8 cellular contexts compared by ENCODE assay signal in genomic region chr7:129952653-129953560, GRCh38. TPM values are rescaled to one million over a fixed set of nuclear protein-coding genes. Genes with fewer than 3 reads are reported as not detected.
DNase-seq lines count a peak whose midpoint lies in the region; ATAC-seq and TF ChIP-seq lines count a peak whose summit lies in the region.

TSS of gene UBE2H (minus strand) at chr7:129952960. CDS start at chr7:129952555, 405 bp downstream.

- peak within 1 kb of the TSS; percentile 98 for H3K9ac ChIP-seq in trophoblast cell (ENCODE audit: low read length)

- TF ChIP-seq CTCF in cardiac muscle cell (IDR thresholded peaks at IDR 0.05; ENCODE audit: low read depth, low read length) (no peak), tibial nerve (IDR thresholded peaks at IDR 0.05) (peak in 2 of 5 experiments; percentile 41 to 43)

- H3K4me1 ChIP-seq in cardiac muscle cell (ENCODE audit: low read depth), result peaks cover 5% of the 10 kb centered on the region
- peaks cover 4 to 8% of the 10 kb centered on the region in 2 experiments for H3K4me1 ChIP-seq in trophoblast cell (ENCODE audit: control insufficient read depth in 1 of 2, insufficient read depth in 2 of 2, low read length in 2 of 2)
- H3K4me1 ChIP-seq in tibial nerve, result peaks cover 0 to 25% (median 21%) of the 10 kb centered on the region in 4 donors

- H2BK12ac ChIP-seq in trophoblast cell (ENCODE audit: low read length), result no peak within 1 kb of the TSS

- peak within 1 kb of the TSS; percentile 90 for H2BK5ac ChIP-seq in trophoblast cell (ENCODE audit: low read depth, low read length, poor library complexity)

- TF ChIP-seq EP300 in tibial nerve (IDR thresholded peaks at IDR 0.05), result peak; percentile 55 to 99

- peak within 1 kb of the TSS; percentile 87 for H2AFZ ChIP-seq in trophoblast cell (ENCODE audit: insufficient read depth, low read length, poor library complexity)

- H3K27me3 ChIP-seq in cardiac muscle cell (no peaks in the 10 kb centered on the region), trophoblast cell (ENCODE audit: insufficient read depth, low read length) (no peaks in the 10 kb centered on the region), tibial nerve (no peaks in the 10 kb centered on the region)

- DNase-seq in NCI-H1417 treated with DMSO at 0.1 percent for 48 hours (lab: John Stamatoyannopoulos, UW), result peak; percentile 73
- DNase-seq in T follicular helper cell (ENCODE audit: low read depth), result peak; percentile 90
- DNase-seq in activated naive CD8-positive, alpha-beta T cell treated with anti-CD3 and anti-CD28 coated beads, Interleukin-2, amount 50 U/mL, for 24 hours, result peak; percentile 95
- peak; percentile 91 to 95 for DNase-seq in cardiac muscle cell (ENCODE audit: low read depth in 1 of 2, low spot score in 1 of 2)
- peak; percentile 89 to 97 for DNase-seq in trophoblast cell
- DNase-seq in tibial nerve (ENCODE audit: low spot score in 2 of 2), result peak; percentile 91 to 94

- H3K4me3 ChIP-seq in GM08714 (ENCODE audit: low read length) (peak within 1 kb of the TSS; percentile 95), cardiac muscle cell (peak within 1 kb of the TSS; percentile 84), trophoblast cell (ENCODE audit: low read depth, low read length) (peak within 1 kb of the TSS; percentile 90), tibial nerve (peak within 1 kb of the TSS; percentile 67 to 95 (median 94))

- no peak within 1 kb of the TSS for H3K4me3 Mint-ChIP-seq in activated naive CD8-positive, alpha-beta T cell treated with anti-CD3 and anti-CD28 coated beads, Interleukin-2, amount 50 U/mL, for 24 hours

- no peaks in the 10 kb centered on the region for H3K9me3 Mint-ChIP-seq in activated naive CD8-positive, alpha-beta T cell treated with anti-CD3 and anti-CD28 coated beads, Interleukin-2, amount 50 U/mL, for 24 hours

- peak within 1 kb of the TSS; percentile 93 for H3K4ac ChIP-seq in trophoblast cell (ENCODE audit: low read depth, low read length)

- H3K36me3 ChIP-seq in cardiac muscle cell, result no peaks in the 10 kb centered on the region
- peaks cover 0 to 2% of the 10 kb centered on the region in 2 experiments for H3K36me3 ChIP-seq in trophoblast cell (ENCODE audit: control insufficient read depth in 1 of 2, insufficient read depth in 2 of 2, low read length in 2 of 2)
- H3K36me3 ChIP-seq in tibial nerve, result no peaks in the 10 kb centered on the region

- peak within 1 kb of the TSS; percentile 96 for H2AK5ac ChIP-seq in trophoblast cell (ENCODE audit: low read length)

- H2BK120ac ChIP-seq in trophoblast cell (ENCODE audit: insufficient read depth, low read length, poor library complexity), result peak within 1 kb of the TSS; percentile 62

- H3K27ac ChIP-seq in cardiac muscle cell (peak within 1 kb of the TSS; percentile 94), trophoblast cell (ENCODE audit: low read depth, low read length) (peak within 1 kb of the TSS; percentile 86), tibial nerve (peak within 1 kb of the TSS; percentile 94 to 99 (median 98))

- H3K14ac ChIP-seq in trophoblast cell (ENCODE audit: low read length), result peak within 1 kb of the TSS; percentile 84

- TF ChIP-seq POLR2A in tibial nerve (IDR thresholded peaks at IDR 0.05), result peak; percentile 95 to 99

- peak within 1 kb of the TSS; percentile 82 for H4K8ac ChIP-seq in trophoblast cell (ENCODE audit: low read depth, low read length)

- H3K36me3 Mint-ChIP-seq in activated naive CD8-positive, alpha-beta T cell treated with anti-CD3 and anti-CD28 coated beads, Interleukin-2, amount 50 U/mL, for 24 hours (ENCODE audit: low read depth), result no peaks in the 10 kb centered on the region

- no CpG with 5 or more reads among the region's 58 CpGs for WGBS in trophoblast cell (ENCODE audit: extremely low coverage, insufficient coverage, insufficient read length)
- WGBS in tibial nerve, 2 donors, result 14 to 17% methylated on average over 24 to 25 of the region's 58 CpGs

- peaks cover 24% of the 10 kb centered on the region for H3K79me1 ChIP-seq in trophoblast cell (ENCODE audit: low read length)

- ATAC-seq in HG02623 (IDR thresholded peaks at IDR 0.05; ENCODE audit: unreplicated experiment), result peak; percentile 59
- peak; percentile 75 for ATAC-seq in activated naive CD8-positive, alpha-beta T cell treated with anti-CD3 and anti-CD28 coated beads, Interleukin-2, amount 50 U/mL, for 24 hours

- no peaks in the 10 kb centered on the region for H3K9me3 ChIP-seq in cardiac muscle cell (ENCODE audit: low read depth)
- H3K9me3 ChIP-seq in trophoblast cell (ENCODE audit: insufficient read depth, low read depth, low read length), result no peaks in the 10 kb centered on the region
- H3K9me3 ChIP-seq in tibial nerve, result no peaks in the 10 kb centered on the region

- peaks cover 22% of the 10 kb centered on the region for H3K4me1 Mint-ChIP-seq in activated naive CD8-positive, alpha-beta T cell treated with anti-CD3 and anti-CD28 coated beads, Interleukin-2, amount 50 U/mL, for 24 hours

- H4K12ac ChIP-seq in trophoblast cell (ENCODE audit: low read depth, low read length), result peak within 1 kb of the TSS; percentile 17

- H4K91ac ChIP-seq in trophoblast cell (ENCODE audit: low read depth, low read length), result peak within 1 kb of the TSS; percentile 75

- H3K79me2 ChIP-seq in trophoblast cell (ENCODE audit: control insufficient read depth, insufficient read depth, low read length, poor library complexity), result peaks cover 22% of the 10 kb centered on the region

- peak within 1 kb of the TSS; percentile 89 for H3K18ac ChIP-seq in trophoblast cell (ENCODE audit: low read length)

- H3K23ac ChIP-seq in trophoblast cell (ENCODE audit: low read length), result no peak within 1 kb of the TSS

- H3K4me2 ChIP-seq in trophoblast cell (ENCODE audit: low read length), result peak within 1 kb of the TSS; percentile 89

- H3K27ac Mint-ChIP-seq in activated naive CD8-positive, alpha-beta T cell treated with anti-CD3 and anti-CD28 coated beads, Interleukin-2, amount 50 U/mL, for 24 hours, result peak within 1 kb of the TSS; percentile 98

- H3K27me3 Mint-ChIP-seq in activated naive CD8-positive, alpha-beta T cell treated with anti-CD3 and anti-CD28 coated beads, Interleukin-2, amount 50 U/mL, for 24 hours, result no peaks in the 10 kb centered on the region

RNA-seq across cellular contexts. Expression of gene UBE2H, which starts in this region (rescaled TPM):
- total RNA-seq in cardiac muscle cell, result 172 and 409 TPM in 2 replicates
- polyA plus RNA-seq in cardiac muscle cell, result 140 and 178 TPM in 2 replicates
- polyA plus RNA-seq in trophoblast cell (2013), result 125 and 132 TPM in 2 replicates
- 10 to 100 TPM; 69.6 to 92.3 (median 80.9) TPM for total RNA-seq in tibial nerve

Comparison
In these comparisons a context has a peak if more than half of its experiments do, and no peak if none do; other contexts are left out.
1. Peak in every context shown above with its lines: DNase-seq, ATAC-seq, H3K4me3 ChIP-seq and H3K27ac ChIP-seq.